18 cellular contexts compared by ENCODE assay signal in genomic region chr21:38646213-38646837, GRCh38.
DNase-seq lines count a peak whose midpoint lies in the region; ATAC-seq and TF ChIP-seq lines count a peak whose summit lies in the region.
"Had no signal": no experiment of that assay in that cellular context is flagged by ENCODE, and none has a peak within 500 bp of the region (broad histone marks: within the 10 kb centered on the region; RNA-seq: fewer than 3 reads in every experiment).

No MANE protein-coding gene starts in this region.

- peaks cover 7% of the 10 kb centered on the region for H3K27me3 Mint-ChIP-seq in activated CD4-positive, alpha-beta T cell treated with anti-CD3 and anti-CD28 coated beads, Interleukin-2, amount 10 ng/mL, durations not matched to agents 24 days and 14 days
- no peaks in the 10 kb centered on the region for H3K27me3 Mint-ChIP-seq in chondrocyte (ENCODE audit: low read depth)

- TF ChIP-seq POLR2A in right lobe of liver (IDR thresholded peaks at IDR 0.05), result no peak

- WGBS in right lobe of liver (ENCODE audit: insufficient coverage, low coverage, low lambda C conversion rate, missing lambda C conversion rate), result 68% methylated on average over 5 of the region's 5 CpGs

- H3K27me3 ChIP-seq in skeletal muscle satellite cell (ENCODE audit: control insufficient read depth, insufficient read depth, low read length), result peaks cover 72% of the 10 kb centered on the region
- H3K27me3 ChIP-seq in right lobe of liver, result no peaks in the 10 kb centered on the region
- H3K27me3 ChIP-seq: right atrium auricular region, upper lobe of right lung had no signal

- H3K9me3 ChIP-seq in skeletal muscle satellite cell (replicated peaks; ENCODE audit: low read length) (no peaks in the 10 kb centered on the region), right lobe of liver (no peaks in the 10 kb centered on the region)
- H3K9me3 ChIP-seq: right atrium auricular region, upper lobe of right lung had no signal

- no peak for ATAC-seq in right lobe of liver
- ATAC-seq: left lobe of liver, natural killer cell, T-cell, upper lobe of right lung had no signal

- intact Hi-C loops in activated CD4-positive, alpha-beta T cell treated with anti-CD3 and anti-CD28 coated beads, Interleukin-2, amount 10 ng/mL, durations not matched to agents 24 days and 14 days (cut with micrococcal nuclease), result no loop called here
- intact Hi-C loops in right lobe of liver (cut with DNase I), result no loop called here

- H3K4me1 ChIP-seq in skeletal muscle satellite cell (ENCODE audit: control insufficient read depth, insufficient read depth, low read length) (peaks cover 16% of the 10 kb centered on the region), right lobe of liver (no peaks in the 10 kb centered on the region)
- H3K4me1 ChIP-seq: right atrium auricular region, upper lobe of right lung had no signal

- H3K27ac ChIP-seq in right lobe of liver, result no peak overlapping the region
- H3K27ac ChIP-seq: right atrium auricular region, upper lobe of right lung had no signal

- H3K4me2 ChIP-seq in skeletal muscle satellite cell (ENCODE audit: low read length), result peak overlapping the region; percentile 72

- H3K4me1 Mint-ChIP-seq in activated CD4-positive, alpha-beta T cell treated with anti-CD3 and anti-CD28 coated beads, Interleukin-2, amount 10 ng/mL, durations not matched to agents 24 days and 14 days, result peaks cover 6% of the 10 kb centered on the region
- peaks cover 66% of the 10 kb centered on the region for H3K4me1 Mint-ChIP-seq in chondrocyte (ENCODE audit: low read depth)
- H3K4me1 Mint-ChIP-seq: natural killer cell, T-cell had no signal

- H3K9me3 Mint-ChIP-seq in activated CD4-positive, alpha-beta T cell treated with anti-CD3 and anti-CD28 coated beads, Interleukin-2, amount 10 ng/mL, durations not matched to agents 24 days and 14 days, result no peaks in the 10 kb centered on the region
- H3K9me3 Mint-ChIP-seq in chondrocyte (ENCODE audit: low read depth), result no peaks in the 10 kb centered on the region
- H3K9me3 Mint-ChIP-seq: dendritic cell treated with granulocyte-macrophage colony-stimulating factor and Interleukin-4, amounts not matched to agents 40 ng/mL and 50 ng/mL, for 4 days; natural killer cell; T-cell had no signal

- H3K4me3 ChIP-seq in skeletal muscle satellite cell (ENCODE audit: low read length) (peak overlapping the region; percentile 37), right lobe of liver (no peak overlapping the region)
- H3K4me3 ChIP-seq: right atrium auricular region, upper lobe of right lung had no signal

- peak overlapping the region; percentile 7 for H3K9ac ChIP-seq in skeletal muscle satellite cell (ENCODE audit: low read depth, low read length)

- H3K36me3 ChIP-seq in skeletal muscle satellite cell (ENCODE audit: insufficient read depth, low read length), result no peaks in the 10 kb centered on the region
- no peaks in the 10 kb centered on the region for H3K36me3 ChIP-seq in right lobe of liver
- H3K36me3 ChIP-seq: right atrium auricular region, upper lobe of right lung had no signal

- no peak overlapping the region for H3K4me3 Mint-ChIP-seq in activated CD4-positive, alpha-beta T cell treated with anti-CD3 and anti-CD28 coated beads, Interleukin-2, amount 10 ng/mL, durations not matched to agents 24 days and 14 days
- no peak overlapping the region for H3K4me3 Mint-ChIP-seq in chondrocyte (ENCODE audit: unreplicated experiment)
- H3K4me3 Mint-ChIP-seq: dendritic cell treated with granulocyte-macrophage colony-stimulating factor and Interleukin-4, amounts not matched to agents 40 ng/mL and 50 ng/mL, for 4 days; natural killer cell; T-cell had no signal

- TF ChIP-seq CTCF in chondrocyte (IDR thresholded peaks at IDR 0.05), result no peak
- TF ChIP-seq CTCF in right lobe of liver (IDR thresholded peaks at IDR 0.05), result no peak
- TF ChIP-seq CTCF in GM20000 (IDR thresholded peaks at IDR 0.05; ENCODE audit: extremely low read depth, missing control alignments), result no peak

- no peak for DNase-seq in activated CD4-positive, alpha-beta T cell treated with anti-CD3 and anti-CD28 coated beads, Interleukin-2, amount 10 ng/mL, durations not matched to agents 24 days and 14 days
- DNase-seq in activated CD4-positive, alpha-beta T cell treated with anti-CD3 and anti-CD28 coated beads for 1 hour, result no peak
- DNase-seq in M059J (ENCODE audit: low read depth), result peak; percentile 44
- DNase-seq in chondrocyte (ENCODE audit: low spot score), result no peak
- no peak for DNase-seq in NCI-H1092 treated with DMSO at 0.1 percent for 48 hours (lab: John Stamatoyannopoulos, UW)
- no peak for DNase-seq in right lobe of liver
- no peak for DNase-seq in GM20000 (ENCODE audit: low spot score)
- DNase-seq: activated CD4-positive, alpha-beta T cell treated with anti-CD3 and anti-CD28 coated beads for 4 hours; activated naive CD4-positive, alpha-beta T cell treated with anti-CD3 and anti-CD28 coated beads, Interleukin-2, amount 50 U/mL, for 16 hours; MM.1S; natural killer cell; NCI-H226; T-cell; upper lobe of right lung had no signal

- H3K27ac Mint-ChIP-seq in activated CD4-positive, alpha-beta T cell treated with anti-CD3 and anti-CD28 coated beads, Interleukin-2, amount 10 ng/mL, durations not matched to agents 24 days and 14 days, result peak overlapping the region; percentile 55
- peak overlapping the region; percentile 91 for H3K27ac Mint-ChIP-seq in chondrocyte (ENCODE audit: unreplicated experiment)
- H3K27ac Mint-ChIP-seq: dendritic cell treated with granulocyte-macrophage colony-stimulating factor and Interleukin-4, amounts not matched to agents 40 ng/mL and 50 ng/mL, for 4 days; natural killer cell; T-cell had no signal

- H3K36me3 Mint-ChIP-seq in activated CD4-positive, alpha-beta T cell treated with anti-CD3 and anti-CD28 coated beads, Interleukin-2, amount 10 ng/mL, durations not matched to agents 24 days and 14 days (ENCODE audit: low read depth), result no peaks in the 10 kb centered on the region
- peaks cover 6% of the 10 kb centered on the region for H3K36me3 Mint-ChIP-seq in chondrocyte (ENCODE audit: low read depth)
- H3K36me3 Mint-ChIP-seq: natural killer cell, T-cell had no signal
